Comparison of ENCODE assay signal across 9 cellular contexts in the genomic region with DNA sequence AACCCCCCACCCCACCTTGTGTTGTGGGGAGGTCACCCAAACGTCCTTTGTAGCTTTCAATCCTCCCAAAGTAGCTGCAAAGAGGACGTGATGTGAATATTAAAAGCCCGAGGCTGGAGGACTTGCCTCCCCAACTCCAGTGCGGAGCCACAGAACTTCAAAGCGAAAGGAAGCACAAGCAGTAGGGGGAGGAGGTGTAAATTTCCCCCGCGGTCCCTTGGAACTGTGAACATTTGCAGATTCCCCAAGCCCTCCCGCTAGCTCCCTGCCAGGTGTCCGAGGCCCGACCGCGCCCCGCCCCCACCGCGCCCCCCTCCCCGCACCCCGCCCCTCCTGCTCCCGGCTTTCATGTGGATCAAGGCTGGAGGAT. TPM values are rescaled to one million over a fixed set of nuclear protein-coding genes. Genes with fewer than 3 reads are reported as not detected.
DNase-seq lines count a peak whose midpoint lies in the region; ATAC-seq, FAIRE-seq and TF ChIP-seq lines count a peak whose summit lies in the region.
"Had no signal": no experiment of that assay in that cellular context is flagged by ENCODE, and none has a peak within 500 bp of the region (broad histone marks: within the 10 kb centered on the region; RNA-seq: fewer than 3 reads in every experiment).

No MANE protein-coding gene starts in this region.

- no peak overlapping the region for H3K27ac ChIP-seq in BLaER1 treated with 17β-estradiol and CSF1 and Interleukin-3, amounts not matched to agents 10 nM and 100 nM
- H3K27ac ChIP-seq in endodermal cell (ENCODE audit: low read depth, low read length) (no peak overlapping the region), neural cell (ENCODE audit: low read length) (no peak overlapping the region)

- WGBS in endodermal cell (ENCODE audit: insufficient coverage in 1 of 2, insufficient read length in 1 of 2), 2 experiments, result 0 to 4% methylated on average over 1 to 18 of the region's 18 CpGs

- peaks cover 0 to 9% (median 4%) of the 10 kb centered on the region in 11 experiments; a peak in 9 of 22 replicates for H3K27me3 ChIP-seq in BLaER1 treated with 17β-estradiol and CSF1 and Interleukin-3, amounts not matched to agents 10 nM and 100 nM
- H3K27me3 ChIP-seq in endodermal cell (ENCODE audit: control insufficient read depth, insufficient read depth, low read length, poor library complexity, severe bottlenecking) (peaks cover 18% of the 10 kb centered on the region), neural cell (ENCODE audit: insufficient read depth, low read depth, low read length) (no peaks in the 10 kb centered on the region)

- H3K27ac Mint-ChIP-seq in endodermal cell, result no peak overlapping the region

- no peaks in the 10 kb centered on the region for H3K9me3 ChIP-seq in BLaER1 treated with 17β-estradiol and CSF1 and Interleukin-3, amounts not matched to agents 10 nM and 100 nM (replicated peaks in 1 of 11)
- no peaks in the 10 kb centered on the region for H3K9me3 ChIP-seq in endodermal cell (ENCODE audit: control insufficient read depth, low read length)
- H3K9me3 ChIP-seq in neural cell (ENCODE audit: low read length), result no peaks in the 10 kb centered on the region

- H3K4me1 Mint-ChIP-seq in endodermal cell, result peaks cover 30% of the 10 kb centered on the region

- peak overlapping the region; percentile 67 to 97 (median 83) for H3K4me2 ChIP-seq in BLaER1 treated with 17β-estradiol and CSF1 and Interleukin-3, amounts not matched to agents 10 nM and 100 nM
- H3K4me2 ChIP-seq in neural cell (ENCODE audit: low read length), result no peak overlapping the region

- no peaks in the 10 kb centered on the region for H3K9me2 ChIP-seq in neural cell (ENCODE audit: insufficient read depth, low read length)

- TF ChIP-seq CTCF in endodermal cell (conservative IDR thresholded peaks at IDR 0.05), result no peak
- TF ChIP-seq CTCF in neural cell (IDR thresholded peaks at IDR 0.05; ENCODE audit: poor library complexity, severe bottlenecking), result no peak

- 0 out of 22 replicates have a peak overlapping the region, but pooled peaks of 1 of the 11 experiments have one; percentile 27 for H3K9ac ChIP-seq in BLaER1 treated with 17β-estradiol and CSF1 and Interleukin-3, amounts not matched to agents 10 nM and 100 nM
- H3K9ac ChIP-seq in endodermal cell (ENCODE audit: extremely low read depth, low read length, poor library complexity, severe bottlenecking), result no peak overlapping the region
- no peak overlapping the region for H3K9ac ChIP-seq in neural cell (ENCODE audit: low read length)

- H3K36me3 Mint-ChIP-seq in endodermal cell (ENCODE audit: low read depth), result no peaks in the 10 kb centered on the region

- H4K20me1 ChIP-seq in BLaER1 treated with 17β-estradiol and CSF1 and Interleukin-3, amounts not matched to agents 10 nM and 100 nM, result no peaks in the 10 kb centered on the region
- H4K20me1 ChIP-seq in neural cell (ENCODE audit: insufficient read depth), result no peaks in the 10 kb centered on the region

- H3K27me3 Mint-ChIP-seq in endodermal cell (ENCODE audit: insufficient read depth), result peaks cover 14% of the 10 kb centered on the region

- H3K4me3 Mint-ChIP-seq in endodermal cell, result peak overlapping the region; percentile 61

- no peak for TF ChIP-seq RAD21 in neural cell (conservative IDR thresholded peaks at IDR 0.05)

- H3K79me2 ChIP-seq in neural cell (replicated peaks; ENCODE audit: insufficient read depth, low read length), result no peaks in the 10 kb centered on the region

- no peaks in the 10 kb centered on the region for H3K9me3 Mint-ChIP-seq in endodermal cell

- TF ChIP-seq EP300 in neural cell (conservative IDR thresholded peaks at IDR 0.05; ENCODE audit: poor library complexity, severe bottlenecking), result no peak

- peak overlapping the region in 4 of 10 experiments; percentile 25 to 49 (median 44); a peak in 4 of 20 replicates for H3K4me3 ChIP-seq in BLaER1 treated with 17β-estradiol and CSF1 and Interleukin-3, amounts not matched to agents 10 nM and 100 nM
- H3K4me3 ChIP-seq in endodermal cell (ENCODE audit: low read length) (peak overlapping the region; percentile 74), neural cell (ENCODE audit: low read length) (peak overlapping the region; percentile 62)

- H2AFZ ChIP-seq in neural cell (ENCODE audit: low read depth, low read length), result no peak overlapping the region

- no peaks in the 10 kb centered on the region for H3F3A ChIP-seq in neural cell (ENCODE audit: insufficient read depth, low read length, poor library complexity, severe bottlenecking)

- H3K36me3 ChIP-seq in BLaER1 treated with 17β-estradiol and CSF1 and Interleukin-3, amounts not matched to agents 10 nM and 100 nM, result no peaks in the 10 kb centered on the region
- H3K36me3 ChIP-seq in endodermal cell (ENCODE audit: control insufficient read depth, insufficient read depth, low read length) (no peaks in the 10 kb centered on the region), neural cell (ENCODE audit: insufficient read depth, low read length) (no peaks in the 10 kb centered on the region)

- no peak for FAIRE-seq in HTR-8/SVneo (lab: Jason Lieb, UNC)

- H3K4me1 ChIP-seq in BLaER1 treated with 17β-estradiol and CSF1 and Interleukin-3, amounts not matched to agents 10 nM and 100 nM, result peaks cover 19 to 51% (median 37%) of the 10 kb centered on the region in 10 experiments
- H3K4me1 ChIP-seq in endodermal cell (ENCODE audit: control insufficient read depth, insufficient read depth, low read length), result peaks cover 7% of the 10 kb centered on the region

- ATAC-seq in GM18909 (IDR thresholded peaks at IDR 0.05; ENCODE audit: poor library complexity, unreplicated experiment) (no peak), GM21526 (IDR thresholded peaks at IDR 0.05; ENCODE audit: low FRiP score, unreplicated experiment) (no peak)

- peak; percentile 62 for DNase-seq in NCI-H1417 treated with DMSO at 0.1 percent for 48 hours (lab: John Stamatoyannopoulos, UW)
- peak; percentile 92 for DNase-seq in endodermal cell
- DNase-seq in NCI-H2196 (lab: John Stamatoyannopoulos, UW; ENCODE audit: unreplicated experiment), result no peak
- no peak for DNase-seq in HTR-8/SVneo (ENCODE audit: insufficient read length, low spot score)
- DNase-seq: left cardiac atrium had no signal

TF ChIP-seq in neural cell, 6 proteins besides CTCF, POLR2A, EP300 and RAD21:
- TF ChIP-seq TAF1 (IDR thresholded peaks at IDR 0.05; ENCODE audit: low read depth), result no peak
- TF ChIP-seq MXI1 (conservative IDR thresholded peaks at IDR 0.05; ENCODE audit: poor library complexity, severe bottlenecking), result no peak
- TF ChIP-seq, protein P1, sequence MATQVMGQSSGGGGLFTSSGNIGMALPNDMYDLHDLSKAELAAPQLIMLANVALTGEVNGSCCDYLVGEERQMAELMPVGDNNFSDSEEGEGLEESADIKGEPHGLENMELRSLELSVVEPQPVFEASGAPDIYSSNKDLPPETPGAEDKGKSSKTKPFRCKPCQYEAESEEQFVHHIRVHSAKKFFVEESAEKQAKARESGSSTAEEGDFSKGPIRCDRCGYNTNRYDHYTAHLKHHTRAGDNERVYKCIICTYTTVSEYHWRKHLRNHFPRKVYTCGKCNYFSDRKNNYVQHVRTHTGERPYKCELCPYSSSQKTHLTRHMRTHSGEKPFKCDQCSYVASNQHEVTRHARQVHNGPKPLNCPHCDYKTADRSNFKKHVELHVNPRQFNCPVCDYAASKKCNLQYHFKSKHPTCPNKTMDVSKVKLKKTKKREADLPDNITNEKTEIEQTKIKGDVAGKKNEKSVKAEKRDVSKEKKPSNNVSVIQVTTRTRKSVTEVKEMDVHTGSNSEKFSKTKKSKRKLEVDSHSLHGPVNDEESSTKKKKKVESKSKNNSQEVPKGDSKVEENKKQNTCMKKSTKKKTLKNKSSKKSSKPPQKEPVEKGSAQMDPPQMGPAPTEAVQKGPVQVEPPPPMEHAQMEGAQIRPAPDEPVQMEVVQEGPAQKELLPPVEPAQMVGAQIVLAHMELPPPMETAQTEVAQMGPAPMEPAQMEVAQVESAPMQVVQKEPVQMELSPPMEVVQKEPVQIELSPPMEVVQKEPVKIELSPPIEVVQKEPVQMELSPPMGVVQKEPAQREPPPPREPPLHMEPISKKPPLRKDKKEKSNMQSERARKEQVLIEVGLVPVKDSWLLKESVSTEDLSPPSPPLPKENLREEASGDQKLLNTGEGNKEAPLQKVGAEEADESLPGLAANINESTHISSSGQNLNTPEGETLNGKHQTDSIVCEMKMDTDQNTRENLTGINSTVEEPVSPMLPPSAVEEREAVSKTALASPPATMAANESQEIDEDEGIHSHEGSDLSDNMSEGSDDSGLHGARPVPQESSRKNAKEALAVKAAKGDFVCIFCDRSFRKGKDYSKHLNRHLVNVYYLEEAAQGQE (IDR thresholded peaks at IDR 0.05; ENCODE audit: borderline replicate concordance), result no peak
- no peak for TF ChIP-seq POLR2AphosphoS5 (IDR thresholded peaks at IDR 0.05)
- no peak for TF ChIP-seq EZH2 (IDR thresholded peaks at IDR 0.05; ENCODE audit: borderline replicate concordance, insufficient read depth, low read length, poor library complexity, severe bottlenecking)
- TF ChIP-seq SMC3 (conservative IDR thresholded peaks at IDR 0.05; ENCODE audit: poor library complexity), result no peak

RNA-seq across cellular contexts. Expression of a gene that starts 41.5 kb away (rescaled TPM):
- not detected for total RNA-seq in endodermal cell
- not detected for polyA plus RNA-seq in endodermal cell (2013, experiment 1 of 2)
- polyA plus RNA-seq in endodermal cell (2013, experiment 2 of 2), result not detected
- not detected in 2 replicates for polyA plus RNA-seq in neural cell
- polyA minus RNA-seq in neural cell, result not detected in 2 replicates
- total RNA-seq: left cardiac atrium had no signal

Comparison
In these comparisons a context has a peak if more than half of its experiments do, and no peak if none do; other contexts are left out.
1. DNase-seq: peak in NCI-H1417 treated with DMSO at 0.1 percent for 48 hours (single experiment) and endodermal cell (single experiment); none in NCI-H2196 (single experiment) and HTR-8/SVneo (single experiment).